33 cellular contexts compared by ENCODE assay signal in genomic region chr11:123292647-123293046, GRCh38.
"Had no signal": no experiment of that assay in that cellular context is flagged by ENCODE, and none has a peak within 500 bp of the region (broad histone marks: within the 10 kb centered on the region; RNA-seq: fewer than 3 reads in every experiment).

No MANE protein-coding gene starts in this region.

- H3K4me3 ChIP-seq: adrenal gland, ascending aorta, cardiac muscle cell had no signal

- H3K27me3 ChIP-seq: adrenal gland, ascending aorta had no signal

- H3K36me3 ChIP-seq: adrenal gland, ascending aorta, cardiac muscle cell had no signal

- ATAC-seq: activated CD8-positive, alpha-beta T cell treated with anti-CD3 and anti-CD28 coated beads for 36 hours; activated naive CD4-positive, alpha-beta T cell treated with anti-CD3 and anti-CD28 coated beads, Interleukin-2, amount 50 U/mL, for 72 hours; activated T-cell treated with anti-CD3 and anti-CD28 coated beads, Interleukin-2, amount 50 U/mL, for 4 hours; activated T-cell treated with anti-CD3 and anti-CD28 coated beads, Interleukin-2, amount 50 U/mL, for 72 hours; activated T-helper 17 cell treated with anti-CD3 and anti-CD28 coated beads, Interleukin-2, amount 50 U/mL, for 72 hours had no signal

- H3K9me3 ChIP-seq: adrenal gland, ascending aorta had no signal

- H3K27ac ChIP-seq: adrenal gland, ascending aorta, cardiac muscle cell, VCaP had no signal

- DNase-seq: activated B cell treated with CpG ODN at 0.5 μM for 24 hours; activated CD4-positive, alpha-beta memory T cell treated with anti-CD3 and anti-CD28 coated beads for 36 hours; activated CD4-positive, alpha-beta T cell treated with anti-CD3 and anti-CD28 coated beads for 4 hours; activated CD4-positive, alpha-beta T cell treated with anti-CD3 and anti-CD28 coated beads, Interleukin-2, amount 10 ng/mL, durations not matched to agents 24 days and 14 days; activated CD4-positive, alpha-beta T cell treated with anti-CD3 and anti-CD28 coated beads, Interleukin-2, amount 50 U/mL, for 1 hour; activated CD4-positive, alpha-beta T cell treated with anti-CD3 and anti-CD28 coated beads, Interleukin-2, amount 50 U/mL, for 4 hours; activated CD4-positive, CD25-positive, alpha-beta regulatory T cell treated with anti-CD3 and anti-CD28 coated beads, Interleukin-2, amount 50 U/mL, for 72 hours; activated CD8-positive, alpha-beta memory T cell treated with anti-CD3 and anti-CD28 coated beads, Interleukin-2, amount 50 U/mL, for 4 hours; activated CD8-positive, alpha-beta T cell treated with anti-CD3 and anti-CD28 coated beads for 36 hours; activated effector memory CD4-positive, alpha-beta T cell treated with anti-CD3 and anti-CD28 coated beads, Interleukin-2, amount 50 U/mL, for 16 hours; activated gamma-delta T cell treated with Interleukin-2 at 50 U/mL for 16 hours; activated naive CD4-positive, alpha-beta T cell; activated naive CD4-positive, alpha-beta T cell treated with anti-CD3 and anti-CD28 coated beads for 36 hours; activated naive CD4-positive, alpha-beta T cell treated with anti-CD3 and anti-CD28 coated beads, Interleukin-2, amount 50 U/mL, for 16 hours; activated naive CD8-positive, alpha-beta T cell treated with anti-CD3 and anti-CD28 coated beads for 36 hours; activated T-cell treated with anti-CD3 and anti-CD28 coated beads for 4 hours; activated T-cell treated with anti-CD3 and anti-CD28 coated beads, Interleukin-2, amount 50 U/mL, for 1 hour; activated T-cell treated with anti-CD3 and anti-CD28 coated beads, Interleukin-2, amount 50 U/mL, for 4 hours; activated T-cell treated with anti-CD3 and anti-CD28 coated beads, Interleukin-2, amount 50 U/mL, for 72 hours; adrenal gland; amygdala; anterior cingulate cortex; caudate nucleus; cerebellar nuclear complex; SW 1271; T-helper 1 cell; T-helper 2 cell; T-helper 9 cell had no signal

- H3K4me1 ChIP-seq: adrenal gland, ascending aorta had no signal
